ENCODE assay signal across 8 cellular contexts in genomic region chr22:21726650-21727049, GRCh38. TPM values are rescaled to one million over a fixed set of nuclear protein-coding genes. Genes with fewer than 3 reads are reported as not detected.
A peak's percentile ranks its signal among the peaks of the same experiment; 100 is the strongest.
DNase-seq lines count a peak whose midpoint lies in the region; ATAC-seq lines count a peak whose summit lies in the region.

No MANE protein-coding gene starts in this region.

- peak; percentile 72 for ATAC-seq in naive B cell (ENCODE audit: low read depth in 2 of 2)
- ATAC-seq in GM21576 (IDR thresholded peaks at IDR 0.05; ENCODE audit: unreplicated experiment) = no peak
- ATAC-seq in GM21529 (IDR thresholded peaks at IDR 0.05; ENCODE audit: unreplicated experiment) = no peak

- peak; percentile 5 for DNase-seq in NCI-H2107 (lab: John Stamatoyannopoulos, UW)
- no peak for DNase-seq in NCI-H2107 treated with DMSO at 0.1 percent for 48 hours (lab: John Stamatoyannopoulos, UW; ENCODE audit: unreplicated experiment)
- peak; percentile 82 for DNase-seq in NAMALWA (ENCODE audit: low spot score)
- peak; percentile 38 for DNase-seq in activated T-helper 1 cell treated with anti-CD3 and anti-CD28 coated beads, Interleukin-12 subunit alpha, Interleukin-12 subunit beta, Interleukin-2, Interleukin-4 antibody, amounts not matched to agents 30 ng/mL and 10 ng/mL and 1 ng/mL, durations not matched to agents 14 hours and 24 hours and 36 hours (ENCODE audit: low spot score)
- no peak for DNase-seq in naive B cell
- DNase-seq in UCSD-AML1 (lab: John Stamatoyannopoulos, UW; ENCODE audit: unreplicated experiment) = no peak

- H3K27me3 Mint-ChIP-seq in activated T-helper 1 cell treated with anti-CD3 and anti-CD28 coated beads, Interleukin-12 subunit alpha, Interleukin-12 subunit beta, Interleukin-2, Interleukin-4 antibody, amounts not matched to agents 30 ng/mL and 10 ng/mL and 1 ng/mL, durations not matched to agents 14 hours and 24 hours and 36 hours (ENCODE audit: insufficient read depth) = no peaks in the 10 kb centered on the region
- no peaks in the 10 kb centered on the region for H3K27me3 Mint-ChIP-seq in naive B cell

- no peaks in the 10 kb centered on the region for H3K9me3 Mint-ChIP-seq in activated T-helper 1 cell treated with anti-CD3 and anti-CD28 coated beads, Interleukin-12 subunit alpha, Interleukin-12 subunit beta, Interleukin-2, Interleukin-4 antibody, amounts not matched to agents 30 ng/mL and 10 ng/mL and 1 ng/mL, durations not matched to agents 14 hours and 24 hours and 36 hours
- H3K9me3 Mint-ChIP-seq in naive B cell = no peaks in the 10 kb centered on the region

- H3K4me3 Mint-ChIP-seq in activated T-helper 1 cell treated with anti-CD3 and anti-CD28 coated beads, Interleukin-12 subunit alpha, Interleukin-12 subunit beta, Interleukin-2, Interleukin-4 antibody, amounts not matched to agents 30 ng/mL and 10 ng/mL and 1 ng/mL, durations not matched to agents 14 hours and 24 hours and 36 hours = no peak overlapping the region
- no peak overlapping the region for H3K4me3 Mint-ChIP-seq in naive B cell

- H3K27ac Mint-ChIP-seq in activated T-helper 1 cell treated with anti-CD3 and anti-CD28 coated beads, Interleukin-12 subunit alpha, Interleukin-12 subunit beta, Interleukin-2, Interleukin-4 antibody, amounts not matched to agents 30 ng/mL and 10 ng/mL and 1 ng/mL, durations not matched to agents 14 hours and 24 hours and 36 hours = no peak overlapping the region
- H3K27ac Mint-ChIP-seq in naive B cell = peak overlapping the region in 1 of 6 donors; percentile 69

- intact Hi-C loops in activated T-helper 1 cell treated with anti-CD3 and anti-CD28 coated beads, Interleukin-12 subunit alpha, Interleukin-12 subunit beta, Interleukin-2, Interleukin-4 antibody, amounts not matched to agents 30 ng/mL and 10 ng/mL and 1 ng/mL, durations not matched to agents 14 hours and 24 hours and 36 hours (cut with micrococcal nuclease) = loop anchor here (1.0 to 5.0 kb wide), 2 partner anchors 13 to 226 kb away; partner anchors contain the start of gene PPM1F

- peaks cover 16% of the 10 kb centered on the region for H3K4me1 Mint-ChIP-seq in activated T-helper 1 cell treated with anti-CD3 and anti-CD28 coated beads, Interleukin-12 subunit alpha, Interleukin-12 subunit beta, Interleukin-2, Interleukin-4 antibody, amounts not matched to agents 30 ng/mL and 10 ng/mL and 1 ng/mL, durations not matched to agents 14 hours and 24 hours and 36 hours (ENCODE audit: low read depth)
- H3K4me1 Mint-ChIP-seq in naive B cell = peaks cover 26 to 40% (median 33%) of the 10 kb centered on the region in 3 donors

- H3K36me3 Mint-ChIP-seq in activated T-helper 1 cell treated with anti-CD3 and anti-CD28 coated beads, Interleukin-12 subunit alpha, Interleukin-12 subunit beta, Interleukin-2, Interleukin-4 antibody, amounts not matched to agents 30 ng/mL and 10 ng/mL and 1 ng/mL, durations not matched to agents 14 hours and 24 hours and 36 hours (ENCODE audit: low read depth) = no peaks in the 10 kb centered on the region
- no peaks in the 10 kb centered on the region for H3K36me3 Mint-ChIP-seq in naive B cell

RNA-seq across cellular contexts. Expression of gene YPEL1, which starts 8.9 kb away (rescaled TPM):
- total RNA-seq in activated T-helper 1 cell treated with anti-CD3 and anti-CD28 coated beads, Interleukin-12 subunit alpha, Interleukin-12 subunit beta, Interleukin-2, Interleukin-4 antibody, amounts not matched to agents 30 ng/mL and 10 ng/mL and 1 ng/mL, durations not matched to agents 14 hours and 24 hours and 36 hours = 0.34 and 0.71 TPM in 2 replicates
- 10 to 100 TPM; 16.6 to 37.2 (median 29.9) TPM for polyA plus RNA-seq in naive B cell (ENCODE audit: low read depth in 6 of 6)

Comparison
In these comparisons a context has a peak if more than half of its experiments do, and no peak if none do; other contexts are left out.
1. DNase-seq: peak in NCI-H2107 (single experiment), NAMALWA (single experiment) and activated T-helper 1 cell treated with anti-CD3 and anti-CD28 coated beads, Interleukin-12 subunit alpha, Interleukin-12 subunit beta, Interleukin-2, Interleukin-4 antibody, amounts not matched to agents 30 ng/mL and 10 ng/mL and 1 ng/mL, durations not matched to agents 14 hours and 24 hours and 36 hours (single experiment); none in NCI-H2107 treated with DMSO at 0.1 percent for 48 hours (single experiment), naive B cell (single experiment) and UCSD-AML1 (single experiment).
2. ATAC-seq: peak in naive B cell (2 of 2); none in GM21576 (single experiment) and GM21529 (single experiment).